ENCODE assay signal across 7 cellular contexts in genomic region chr10:14396441-14397048, GRCh38.
DNase-seq lines count a peak whose midpoint lies in the region; ATAC-seq, FAIRE-seq and TF ChIP-seq lines count a peak whose summit lies in the region.

No MANE protein-coding gene starts in this region.

- TF ChIP-seq POLR2A in gastroesophageal sphincter (IDR thresholded peaks at IDR 0.05) (no peak), erythroblast (IDR thresholded peaks at IDR 0.05; ENCODE audit: low read length) (no peak)

- H3K27me3 ChIP-seq in gastroesophageal sphincter: no peaks in the 10 kb centered on the region

- no peaks in the 10 kb centered on the region for H3K36me3 ChIP-seq in gastroesophageal sphincter

- TF ChIP-seq EP300 in gastroesophageal sphincter (IDR thresholded peaks at IDR 0.05): no peak

- intact Hi-C loops in sciatic nerve (cut with DNase I): no loop called here

- ATAC-seq in sciatic nerve (peak; percentile 58), GM18520 (IDR thresholded peaks at IDR 0.05; ENCODE audit: unreplicated experiment) (no peak), gastroesophageal sphincter (no peak)

- 71 to 79% methylated on average over 3 to 6 of the region's 7 CpGs for WGBS in gastroesophageal sphincter (ENCODE audit: low coverage in 1 of 2), 2 donors

- no peaks in the 10 kb centered on the region for H3K9me3 ChIP-seq in gastroesophageal sphincter

- no peak overlapping the region for H3K4me3 ChIP-seq in fibroblast of villous mesenchyme (ENCODE audit: low read depth, low read length)
- no peak overlapping the region for H3K4me3 ChIP-seq in gastroesophageal sphincter

- peak overlapping the region in 2 of 4 donors; percentile 46 for H3K27ac ChIP-seq in gastroesophageal sphincter

- in situ Hi-C loops in GM13977 (cut with MboI; ENCODE audit: low pct_unique_long_range_greater_than_20kb, low sequenced_read_pairs, unreplicated experiment): no loop called here

- DNase-seq in GM13977 (ENCODE audit: low spot score) (no peak), RCC 7860 (ENCODE audit: low spot score) (peak; percentile 85), fibroblast of villous mesenchyme (ENCODE audit: low read depth) (no peak), sciatic nerve (ENCODE audit: low spot score) (no peak), erythroblast (lab: John Stamatoyannopoulos, UW) (no peak)

- TF ChIP-seq CTCF in GM13977 (IDR thresholded peaks at IDR 0.05; ENCODE audit: extremely low read depth, insufficient read depth, missing control alignments) (peak; percentile 21), fibroblast of villous mesenchyme (IDR thresholded peaks at IDR 0.05; ENCODE audit: insufficient read depth, low read depth, low read length) (peak; percentile 55), gastroesophageal sphincter (IDR thresholded peaks at IDR 0.05) (peak in 2 of 4 experiments; percentile 17 to 25)

- FAIRE-seq in RCC 7860 (lab: Jason Lieb, UNC): no peak

- peaks cover 0 to 9% (median 0%) of the 10 kb centered on the region in 3 donors for H3K4me1 ChIP-seq in gastroesophageal sphincter
